In genomic region chr7:94368371-94368791, GRCh38 we compare ENCODE assay signal across 1 cellular context.
TF ChIP-seq lines count a peak whose summit lies in the region.

No MANE protein-coding gene starts in this region.

TF ChIP-seq in WTC11, 78 proteins besides CTCF, POLR2A, EP300 and RAD21 (continued from another document):
- TF ChIP-seq HMGA2 (CRISPR knock-in tag; IDR thresholded peaks at IDR 0.05) (no peak), MYBL2 (CRISPR knock-in tag; IDR thresholded peaks at IDR 0.05) (no peak), SOX15 (CRISPR knock-in tag; IDR thresholded peaks at IDR 0.05) (no peak), CREM (CRISPR knock-in tag; IDR thresholded peaks at IDR 0.05) (no peak), STAT6 (CRISPR knock-in tag; conservative IDR thresholded peaks at IDR 0.05; ENCODE audit: low read depth) (no peak), FOXK1 (CRISPR knock-in tag; IDR thresholded peaks at IDR 0.05) (no peak), FOXJ3 (CRISPR knock-in tag; IDR thresholded peaks at IDR 0.05; ENCODE audit: borderline replicate concordance) (no peak), CBFB (CRISPR knock-in tag; IDR thresholded peaks at IDR 0.05; ENCODE audit: low read depth) (no peak), TEAD1 (CRISPR knock-in tag; IDR thresholded peaks at IDR 0.05) (no peak)
